In genomic region chr3:69738859-69739203, GRCh38 we compare ENCODE assay signal across 8 cellular contexts. TPM values are rescaled to one million over a fixed set of nuclear protein-coding genes. Genes with fewer than 3 reads are reported as not detected.
DNase-seq lines count a peak whose midpoint lies in the region; ATAC-seq and TF ChIP-seq lines count a peak whose summit lies in the region.

No MANE protein-coding gene starts in this region.

- TF ChIP-seq POLR2A in ovary (IDR thresholded peaks at IDR 0.05): no peak

- TF ChIP-seq CTCF in fibroblast of villous mesenchyme (IDR thresholded peaks at IDR 0.05; ENCODE audit: insufficient read depth, low read depth, low read length): no peak
- no peak for TF ChIP-seq CTCF in ovary (IDR thresholded peaks at IDR 0.05)

- no peak for TF ChIP-seq EP300 in ovary (IDR thresholded peaks at IDR 0.05)

- H3K4me3 ChIP-seq in SJCRH30 (peak overlapping the region; percentile 78), fibroblast of villous mesenchyme (ENCODE audit: low read depth, low read length) (peak overlapping the region; percentile 94), ovary (peak overlapping the region; percentile 70)

- no peak overlapping the region for H3K27ac ChIP-seq in SJCRH30
- peak overlapping the region; percentile 17 to 84 for H3K27ac ChIP-seq in ovary

- peak overlapping the region; percentile 75 for H3K9ac ChIP-seq in ES-I3 (ENCODE audit: low read depth, low read length)

- 0 to 1% (median 0%) methylated on average over 12 of the region's 12 CpGs for WGBS in ovary, 3 donors

- ATAC-seq in GM19463 (IDR thresholded peaks at IDR 0.05; ENCODE audit: unreplicated experiment): no peak

- DNase-seq in SJCRH30 (no peak), fibroblast of villous mesenchyme (ENCODE audit: low read depth) (no peak), ovary (no peak), SW 1271 (lab: John Stamatoyannopoulos, UW) (no peak), superior temporal gyrus (ENCODE audit: extremely low spot score) (no peak), SIG-M5 (lab: John Stamatoyannopoulos, UW) (no peak)

- H3K4me1 ChIP-seq in ES-I3 (ENCODE audit: insufficient read depth, low read length) (peaks cover 6% of the 10 kb centered on the region), SJCRH30 (no peaks in the 10 kb centered on the region), ovary (ENCODE audit: insufficient read depth) (peaks cover 16% of the 10 kb centered on the region)

- intact Hi-C loops in ovary (cut with DNase I): no loop called here

- H3K27me3 ChIP-seq in SJCRH30 (no peaks in the 10 kb centered on the region), ovary (no peaks in the 10 kb centered on the region)

- no peaks in the 10 kb centered on the region for H3K9me3 ChIP-seq in ES-I3 (ENCODE audit: control insufficient read depth, insufficient read depth, low read length)
- H3K9me3 ChIP-seq in SJCRH30 (replicated peaks): no peaks in the 10 kb centered on the region
- H3K9me3 ChIP-seq in ovary: no peaks in the 10 kb centered on the region

- H3K36me3 ChIP-seq in ES-I3 (ENCODE audit: insufficient read depth, low read length) (no peaks in the 10 kb centered on the region), SJCRH30 (no peaks in the 10 kb centered on the region), ovary (no peaks in the 10 kb centered on the region)

RNA-seq across cellular contexts. Expression of gene MITF, which starts 0.4 kb away (rescaled TPM):
- 2.2 TPM in 2 replicates for total RNA-seq in SJCRH30 (2014; rRNA removed; shearing (Covaris generic))
- 13.5 and 30.2 TPM in 2 replicates for total RNA-seq in fibroblast of villous mesenchyme
- total RNA-seq in ovary: 10 to 100 TPM; 19.7 to 38.0 (median 24.9) TPM
- 10 to 100 TPM; 13.6 to 37.1 TPM for polyA plus RNA-seq in ovary
